In genomic region chr17:17361543-17362511, GRCh38 we compare ENCODE assay signal across 2 cellular contexts.
TF ChIP-seq lines count a peak whose summit lies in the region.

No MANE protein-coding gene starts in this region.

TF ChIP-seq in SK-N-SH, 30 proteins besides CTCF, POLR2A, EP300 and RAD21 (continued from another document):
- no peak for TF ChIP-seq PBX3 (IDR thresholded peaks at IDR 0.05)
- TF ChIP-seq, protein P1, sequence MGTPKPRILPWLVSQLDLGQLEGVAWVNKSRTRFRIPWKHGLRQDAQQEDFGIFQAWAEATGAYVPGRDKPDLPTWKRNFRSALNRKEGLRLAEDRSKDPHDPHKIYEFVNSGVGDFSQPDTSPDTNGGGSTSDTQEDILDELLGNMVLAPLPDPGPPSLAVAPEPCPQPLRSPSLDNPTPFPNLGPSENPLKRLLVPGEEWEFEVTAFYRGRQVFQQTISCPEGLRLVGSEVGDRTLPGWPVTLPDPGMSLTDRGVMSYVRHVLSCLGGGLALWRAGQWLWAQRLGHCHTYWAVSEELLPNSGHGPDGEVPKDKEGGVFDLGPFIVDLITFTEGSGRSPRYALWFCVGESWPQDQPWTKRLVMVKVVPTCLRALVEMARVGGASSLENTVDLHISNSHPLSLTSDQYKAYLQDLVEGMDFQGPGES (IDR thresholded peaks at IDR 0.05; ENCODE audit: low read depth, low read length) = no peak
- TF ChIP-seq FOSL2 (IDR thresholded peaks at IDR 0.05; ENCODE audit: borderline replicate concordance, low read depth) = no peak

TF ChIP-seq in SK-N-SH treated with all-trans-retinoic acid at 6 μM for 48 hours, 23 proteins besides CTCF, POLR2A, EP300 and RAD21 (continued from another document):
- TF ChIP-seq, protein P2, sequence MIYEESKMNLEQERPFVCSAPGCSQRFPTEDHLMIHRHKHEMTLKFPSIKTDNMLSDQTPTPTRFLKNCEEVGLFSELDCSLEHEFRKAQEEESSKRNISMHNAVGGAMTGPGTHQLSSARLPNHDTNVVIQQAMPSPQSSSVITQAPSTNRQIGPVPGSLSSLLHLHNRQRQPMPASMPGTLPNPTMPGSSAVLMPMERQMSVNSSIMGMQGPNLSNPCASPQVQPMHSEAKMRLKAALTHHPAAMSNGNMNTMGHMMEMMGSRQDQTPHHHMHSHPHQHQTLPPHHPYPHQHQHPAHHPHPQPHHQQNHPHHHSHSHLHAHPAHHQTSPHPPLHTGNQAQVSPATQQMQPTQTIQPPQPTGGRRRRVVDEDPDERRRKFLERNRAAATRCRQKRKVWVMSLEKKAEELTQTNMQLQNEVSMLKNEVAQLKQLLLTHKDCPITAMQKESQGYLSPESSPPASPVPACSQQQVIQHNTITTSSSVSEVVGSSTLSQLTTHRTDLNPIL (CRISPR knock-in tag; IDR thresholded peaks at IDR 0.05; ENCODE audit: low read depth) = no peak
- TF ChIP-seq, protein P3, sequence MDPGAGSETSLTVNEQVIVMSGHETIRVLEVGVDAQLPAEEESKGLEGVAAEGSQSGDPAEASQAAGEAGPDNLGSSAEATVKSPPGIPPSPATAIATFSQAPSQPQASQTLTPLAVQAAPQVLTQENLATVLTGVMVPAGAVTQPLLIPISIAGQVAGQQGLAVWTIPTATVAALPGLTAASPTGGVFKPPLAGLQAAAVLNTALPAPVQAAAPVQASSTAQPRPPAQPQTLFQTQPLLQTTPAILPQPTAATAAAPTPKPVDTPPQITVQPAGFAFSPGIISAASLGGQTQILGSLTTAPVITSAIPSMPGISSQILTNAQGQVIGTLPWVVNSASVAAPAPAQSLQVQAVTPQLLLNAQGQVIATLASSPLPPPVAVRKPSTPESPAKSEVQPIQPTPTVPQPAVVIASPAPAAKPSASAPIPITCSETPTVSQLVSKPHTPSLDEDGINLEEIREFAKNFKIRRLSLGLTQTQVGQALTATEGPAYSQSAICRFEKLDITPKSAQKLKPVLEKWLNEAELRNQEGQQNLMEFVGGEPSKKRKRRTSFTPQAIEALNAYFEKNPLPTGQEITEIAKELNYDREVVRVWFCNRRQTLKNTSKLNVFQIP (CRISPR knock-in tag; IDR thresholded peaks at IDR 0.05; ENCODE audit: borderline replicate concordance, low read depth) = no peak
- TF ChIP-seq ESRRG (CRISPR knock-in tag; IDR thresholded peaks at IDR 0.05) = no peak
- TF ChIP-seq TCF4 (CRISPR knock-in tag; IDR thresholded peaks at IDR 0.05; ENCODE audit: borderline replicate concordance) = no peak
- TF ChIP-seq ZNF8 (CRISPR knock-in tag; IDR thresholded peaks at IDR 0.05) = no peak
- TF ChIP-seq TOX (CRISPR knock-in tag; IDR thresholded peaks at IDR 0.05; ENCODE audit: borderline replicate concordance) = no peak
- no peak for TF ChIP-seq RARB (CRISPR knock-in tag; IDR thresholded peaks at IDR 0.05)
- TF ChIP-seq CSRNP3 (CRISPR knock-in tag; IDR thresholded peaks at IDR 0.05) = no peak
- TF ChIP-seq SNAI2 (CRISPR knock-in tag; IDR thresholded peaks at IDR 0.05) = no peak
- TF ChIP-seq ZNF70 (CRISPR knock-in tag; IDR thresholded peaks at IDR 0.05) = no peak
- TF ChIP-seq OSR1 (CRISPR knock-in tag; IDR thresholded peaks at IDR 0.05) = no peak
TF ChIP-seq in SK-N-SH treated with all-trans-retinoic acid at 6 μM for 48 hours: peak in this region for 0.
